In genomic region chr7:117862378-117862777, GRCh38 we compare ENCODE assay signal across 26 cellular contexts. TPM values are rescaled to one million over a fixed set of nuclear protein-coding genes. Genes with fewer than 3 reads are reported as not detected.
"Had no signal": no experiment of that assay in that cellular context is flagged by ENCODE, and none has a peak within 500 bp of the region (broad histone marks: within the 10 kb centered on the region; RNA-seq: fewer than 3 reads in every experiment).

No MANE protein-coding gene starts in this region.

- H3K4me3 ChIP-seq: adrenal gland, ascending aorta, gastrocnemius medialis, thoracic aorta, upper lobe of left lung, vagina had no signal

- H3K27me3 ChIP-seq: adrenal gland, ascending aorta, gastrocnemius medialis, upper lobe of left lung, vagina had no signal

- H3K36me3 ChIP-seq: adrenal gland, ascending aorta, gastrocnemius medialis, upper lobe of left lung had no signal

- H3K36me3 Mint-ChIP-seq: activated naive CD8-positive, alpha-beta T cell treated with anti-CD3 and anti-CD28 coated beads for 36 hours; naive thymus-derived CD4-positive, alpha-beta T cell had no signal

- H3K4me3 Mint-ChIP-seq: activated naive CD4-positive, alpha-beta T cell treated with anti-CD3 and anti-CD28 coated beads for 36 hours; activated naive CD8-positive, alpha-beta T cell treated with anti-CD3 and anti-CD28 coated beads for 36 hours; activated T-cell treated with anti-CD3 and anti-CD28 coated beads, Interleukin-2, amount 50 U/mL, for 72 hours; effector memory CD8-positive, alpha-beta T cell; mesothelial cell of epicardium; naive thymus-derived CD4-positive, alpha-beta T cell; stimulated activated naive CD8-positive, alpha-beta T cell treated with anti-CD3 and anti-CD28 coated beads, Interleukin-15, Interleukin-2, amounts not matched to agents 100 ng/mL and 50 ng/mL, for 24 hours; T-helper 2 cell treated with Interferon-gamma antibody and Interleukin-4, amounts not matched to agents 5 μg/mL and 100 μg/mL, for 36 hours had no signal

- H3K9me3 Mint-ChIP-seq: activated naive CD4-positive, alpha-beta T cell treated with anti-CD3 and anti-CD28 coated beads for 36 hours; activated naive CD8-positive, alpha-beta T cell treated with anti-CD3 and anti-CD28 coated beads for 36 hours; activated T-cell treated with anti-CD3 and anti-CD28 coated beads, Interleukin-2, amount 50 U/mL, for 72 hours; brain; effector memory CD8-positive, alpha-beta T cell; mesothelial cell of epicardium; stimulated activated naive CD8-positive, alpha-beta T cell treated with anti-CD3 and anti-CD28 coated beads, Interleukin-15, Interleukin-2, amounts not matched to agents 100 ng/mL and 50 ng/mL, for 24 hours; T-helper 2 cell treated with Interferon-gamma antibody and Interleukin-4, amounts not matched to agents 5 μg/mL and 100 μg/mL, for 36 hours had no signal

- H3K9me3 ChIP-seq: adrenal gland, ascending aorta, gastrocnemius medialis, thoracic aorta, upper lobe of left lung, vagina had no signal

- DNase-seq: activated CD4-positive, alpha-beta T cell treated with anti-CD3 and anti-CD28 coated beads for 4 hours; activated CD4-positive, alpha-beta T cell treated with anti-CD3 and anti-CD28 coated beads, Interleukin-2, amount 50 U/mL, for 4 hours; activated effector memory CD4-positive, alpha-beta T cell treated with anti-CD3 and anti-CD28 coated beads, Interleukin-2, amount 50 U/mL, for 16 hours; activated naive CD4-positive, alpha-beta T cell treated with anti-CD3 and anti-CD28 coated beads for 36 hours; activated naive CD8-positive, alpha-beta T cell treated with anti-CD3 and anti-CD28 coated beads for 36 hours; activated T-cell treated with anti-CD3 and anti-CD28 coated beads for 4 hours; activated T-cell treated with anti-CD3 and anti-CD28 coated beads, Interleukin-2, amount 50 U/mL, for 72 hours; adrenal gland; caudate nucleus; cortex of kidney; effector memory CD8-positive, alpha-beta T cell; gastrocnemius medialis; glutamatergic neuron; islet precursor cell; naive thymus-derived CD4-positive, alpha-beta T cell; right cardiac atrium; stimulated activated CD4-positive, alpha-beta T cell treated with anti-CD3 and anti-CD28 coated beads, Interleukin-4, amount 100 ng/mL, for 1 hour; T-helper 1 cell; upper lobe of left lung had no signal

- H3K4me1 Mint-ChIP-seq: activated naive CD8-positive, alpha-beta T cell treated with anti-CD3 and anti-CD28 coated beads for 36 hours; naive thymus-derived CD4-positive, alpha-beta T cell had no signal

- H3K27ac ChIP-seq: adrenal gland, ascending aorta, gastrocnemius medialis, thoracic aorta, upper lobe of left lung had no signal

- H3K4me1 ChIP-seq: ascending aorta, gastrocnemius medialis, upper lobe of left lung had no signal

- H3K27ac Mint-ChIP-seq: activated naive CD4-positive, alpha-beta T cell treated with anti-CD3 and anti-CD28 coated beads for 36 hours; activated naive CD8-positive, alpha-beta T cell treated with anti-CD3 and anti-CD28 coated beads for 36 hours; activated T-cell treated with anti-CD3 and anti-CD28 coated beads, Interleukin-2, amount 50 U/mL, for 72 hours; effector memory CD8-positive, alpha-beta T cell; mesothelial cell of epicardium; naive thymus-derived CD4-positive, alpha-beta T cell; stimulated activated naive CD8-positive, alpha-beta T cell treated with anti-CD3 and anti-CD28 coated beads, Interleukin-15, Interleukin-2, amounts not matched to agents 100 ng/mL and 50 ng/mL, for 24 hours; T-helper 2 cell treated with Interferon-gamma antibody and Interleukin-4, amounts not matched to agents 5 μg/mL and 100 μg/mL, for 36 hours had no signal

- H3K27me3 Mint-ChIP-seq: brain; effector memory CD8-positive, alpha-beta T cell had no signal

- ATAC-seq: activated T-cell treated with anti-CD3 and anti-CD28 coated beads, Interleukin-2, amount 50 U/mL, for 72 hours; effector memory CD8-positive, alpha-beta T cell; gastrocnemius medialis; naive thymus-derived CD4-positive, alpha-beta T cell; right cardiac atrium had no signal

RNA-seq across cellular contexts. Expression of gene CTTNBP2, which starts 10.9 kb away (rescaled TPM):
- total RNA-seq: activated naive CD4-positive, alpha-beta T cell treated with anti-CD3 and anti-CD28 coated beads for 36 hours; activated naive CD8-positive, alpha-beta T cell treated with anti-CD3 and anti-CD28 coated beads for 36 hours; activated T-cell treated with anti-CD3 and anti-CD28 coated beads, Interleukin-2, amount 50 U/mL, for 72 hours had no signal
- polyA plus RNA-seq: naive thymus-derived CD4-positive, alpha-beta T cell had no signal
